ENCODE assay signal across 1 cellular context in genomic region chr19:1266116-1266817, GRCh38.
TF ChIP-seq lines count a peak whose summit lies in the region.

No MANE protein-coding gene starts in this region.

TF ChIP-seq in HepG2, 621 proteins besides CTCF, POLR2A, EP300 and RAD21 (continued from another document and continues in another):
- TF ChIP-seq ZNF503 (CRISPR knock-in tag; IDR thresholded peaks at IDR 0.05) (peak; percentile 64; the same call in 1 of the 2 replicates), DNMT3B (CRISPR knock-in tag; conservative IDR thresholded peaks at IDR 0.05) (no peak), ZNF124 (CRISPR knock-in tag; IDR thresholded peaks at IDR 0.05) (0 out of 2 replicates have a peak, but pooled peaks have one; percentile 15), ZSCAN5A (CRISPR knock-in tag; IDR thresholded peaks at IDR 0.05; ENCODE audit: borderline replicate concordance) (peak; percentile 36; the same call in 1 of the 2 replicates), UBTF (CRISPR knock-in tag; IDR thresholded peaks at IDR 0.05) (no peak; the same call in 1 of the 2 replicates), ZNF33B (CRISPR knock-in tag; IDR thresholded peaks at IDR 0.05) (0 out of 2 replicates have a peak, but pooled peaks have one; percentile 49), FOXP1 (IDR thresholded peaks at IDR 0.05) (no peak), FOXP1 (CRISPR knock-in tag; IDR thresholded peaks at IDR 0.05) (peak; percentile 41; the same call in 1 of the 2 replicates), PPARG (CRISPR knock-in tag; conservative IDR thresholded peaks at IDR 0.05) (0 out of 2 replicates have a peak, but pooled peaks have one; percentile 36), PCBP2 (optimal IDR thresholded peaks at IDR 0.05; ENCODE audit: low read depth, low read length, poor library complexity, severe bottlenecking) (no peak), POLR2G (IDR thresholded peaks at IDR 0.05; ENCODE audit: low read depth, low read length) (peak; percentile 70), ZNF792 (CRISPR knock-in tag; IDR thresholded peaks at IDR 0.05) (0 out of 2 replicates have a peak, but pooled peaks have one; percentile 28), AHDC1 (CRISPR knock-in tag; IDR thresholded peaks at IDR 0.05; ENCODE audit: borderline replicate concordance) (peak; percentile 68; the same call in 1 of the 2 replicates), ETV5 (CRISPR knock-in tag; IDR thresholded peaks at IDR 0.05; ENCODE audit: borderline replicate concordance) (0 out of 2 replicates have a peak, but pooled peaks have one; percentile 46), HOMEZ (CRISPR knock-in tag; IDR thresholded peaks at IDR 0.05; ENCODE audit: low read depth) (no peak), ZNF460 (CRISPR knock-in tag; IDR thresholded peaks at IDR 0.05; ENCODE audit: borderline replicate concordance) (no peak; the same call in 1 of the 2 replicates), ESRRA (CRISPR knock-in tag; IDR thresholded peaks at IDR 0.05; ENCODE audit: low read depth) (peak; percentile 72), THAP11 (CRISPR knock-in tag; IDR thresholded peaks at IDR 0.05) (peak; percentile 44), NKX3-1 (CRISPR knock-in tag; IDR thresholded peaks at IDR 0.05) (0 out of 2 replicates have a peak, but pooled peaks have one; percentile 16), YY1 (IDR thresholded peaks at IDR 0.05; ENCODE audit: insufficient read depth, insufficient replicate concordance, low read depth, low read length) (peak; percentile 14), MYC (CRISPR knock-in tag; IDR thresholded peaks at IDR 0.05; ENCODE audit: borderline replicate concordance) (peak; percentile 42; the same call in 1 of the 2 replicates), BORCS8-MEF2B (CRISPR knock-in tag; IDR thresholded peaks at IDR 0.05) (0 out of 2 replicates have a peak, but pooled peaks have one; percentile 21), HDAC1 (CRISPR knock-in tag; IDR thresholded peaks at IDR 0.05) (peak; percentile 71; the same call in 1 of the 2 replicates), ZNF598 (CRISPR knock-in tag; IDR thresholded peaks at IDR 0.05; ENCODE audit: borderline replicate concordance) (peak; percentile 54; the same call in 1 of the 2 replicates), ZNF44 (CRISPR knock-in tag; IDR thresholded peaks at IDR 0.05) (no peak), KLF16 (CRISPR knock-in tag; IDR thresholded peaks at IDR 0.05) (peak in 1 of 2 experiments; percentile 40; a peak in 1 of 4 replicates), ZSCAN30 (CRISPR knock-in tag; IDR thresholded peaks at IDR 0.05) (no peak), ERF (CRISPR knock-in tag; IDR thresholded peaks at IDR 0.05) (peak; percentile 68), ZNF549 (CRISPR knock-in tag; IDR thresholded peaks at IDR 0.05) (no peak), KDM5B (CRISPR knock-in tag; IDR thresholded peaks at IDR 0.05; ENCODE audit: borderline replicate concordance) (peak; percentile 52; the same call in 1 of the 2 replicates), SYNCRIP (IDR thresholded peaks at IDR 0.05; ENCODE audit: insufficient read depth, low read depth, low read length) (no peak), TFE3 (CRISPR knock-in tag; IDR thresholded peaks at IDR 0.05) (peak; percentile 61; the same call in 1 of the 2 replicates), MED1 (CRISPR knock-in tag; IDR thresholded peaks at IDR 0.05) (peak; percentile 23; the same call in 1 of the 2 replicates), ATRX (CRISPR knock-in tag; IDR thresholded peaks at IDR 0.05; ENCODE audit: borderline replicate concordance) (no peak), THAP7 (CRISPR knock-in tag; IDR thresholded peaks at IDR 0.05) (0 out of 2 replicates have a peak, but pooled peaks have one; percentile 15), CC2D1A (CRISPR knock-in tag; IDR thresholded peaks at IDR 0.05) (no peak), TCF12 (IDR thresholded peaks at IDR 0.05) (no peak), TCF12 (CRISPR knock-in tag; IDR thresholded peaks at IDR 0.05) (no peak; the same call in 1 of the 2 replicates), ATF2 (CRISPR knock-in tag; IDR thresholded peaks at IDR 0.05) (no peak), CAMTA2 (CRISPR knock-in tag; IDR thresholded peaks at IDR 0.05; ENCODE audit: borderline replicate concordance) (0 out of 2 replicates have a peak, but pooled peaks have one; percentile 50), ZNF616 (CRISPR knock-in tag; IDR thresholded peaks at IDR 0.05; ENCODE audit: low read depth) (0 out of 2 replicates have a peak, but pooled peaks have one; percentile 57), RBFOX2 (IDR thresholded peaks at IDR 0.05; ENCODE audit: low read depth, low read length) (peak; percentile 79), ARNTL (CRISPR knock-in tag; IDR thresholded peaks at IDR 0.05) (peak; percentile 68)
